In the genomic region with DNA sequence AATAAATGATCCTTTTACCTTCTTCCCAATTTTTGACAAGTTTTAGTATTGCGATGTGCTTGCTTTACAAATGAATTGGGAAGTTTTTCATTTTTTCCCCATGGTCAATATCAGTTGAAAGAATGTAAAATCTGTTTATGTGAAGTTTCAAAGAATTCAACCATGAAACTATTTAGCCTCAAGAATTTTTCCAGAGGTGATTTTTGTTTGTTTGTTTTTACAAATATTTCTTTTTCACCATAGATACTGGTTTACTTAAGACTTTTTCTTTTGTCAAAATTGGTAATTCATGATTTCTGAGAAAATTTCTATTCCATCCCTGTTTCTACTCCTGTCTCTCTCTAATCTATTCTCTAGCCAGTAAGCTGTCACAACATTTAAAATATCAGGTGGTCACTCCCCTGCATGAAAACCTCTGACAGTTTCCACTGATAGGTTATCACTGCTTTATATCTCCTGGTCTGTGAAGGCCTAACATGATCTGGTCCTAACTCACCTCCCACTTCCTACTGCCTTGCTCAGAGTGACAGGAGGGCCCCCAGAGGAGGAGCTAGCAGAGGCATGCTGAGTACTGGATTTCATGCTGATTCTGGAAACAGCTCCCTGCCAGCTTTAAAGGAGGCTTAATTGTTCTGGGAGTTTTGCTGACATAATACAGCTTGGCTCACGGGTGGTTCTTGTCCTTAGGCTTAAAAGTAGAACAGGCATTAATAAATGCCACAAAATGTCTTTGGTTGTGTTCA, we compare ENCODE assay signal across 16 cellular contexts. TPM values are rescaled to one million over a fixed set of nuclear protein-coding genes. Genes with fewer than 3 reads are reported as not detected.
DNase-seq lines count a peak whose midpoint lies in the region; ATAC-seq lines count a peak whose summit lies in the region.
"Had no signal": no experiment of that assay in that cellular context is flagged by ENCODE, and none has a peak within 500 bp of the region (broad histone marks: within the 10 kb centered on the region; RNA-seq: fewer than 3 reads in every experiment).

No MANE protein-coding gene starts in this region.

- no peak overlapping the region for H3K23ac ChIP-seq in trophoblast cell (ENCODE audit: low read length)

- H3K14ac ChIP-seq in trophoblast cell (ENCODE audit: low read length): no peak overlapping the region

- no peak overlapping the region for H4K91ac ChIP-seq in trophoblast cell (ENCODE audit: low read depth, low read length)

- H3K4me3 ChIP-seq in trophoblast cell (ENCODE audit: low read depth, low read length): no peak overlapping the region
- H3K4me3 ChIP-seq: skin epidermis, tibial artery had no signal

- peaks cover 0 to 2% of the 10 kb centered on the region in 2 experiments for H3K4me1 ChIP-seq in trophoblast cell (ENCODE audit: control insufficient read depth in 1 of 2, insufficient read depth in 2 of 2, low read length in 2 of 2)

- H3K27me3 ChIP-seq in trophoblast cell (ENCODE audit: insufficient read depth, low read length): no peaks in the 10 kb centered on the region
- H3K27me3 ChIP-seq: brain microvascular endothelial cell, tibial artery had no signal

- H3K9ac ChIP-seq in trophoblast cell (ENCODE audit: low read length): no peak overlapping the region

- no peak overlapping the region for H2BK5ac ChIP-seq in trophoblast cell (ENCODE audit: low read depth, low read length, poor library complexity)

- no peak overlapping the region for H3K27ac ChIP-seq in trophoblast cell (ENCODE audit: low read depth, low read length)
- H3K27ac ChIP-seq: 22Rv1, brain microvascular endothelial cell, tibial artery, VCaP had no signal

- no peak overlapping the region for H2BK120ac ChIP-seq in trophoblast cell (ENCODE audit: insufficient read depth, low read length, poor library complexity)

- H3K79me2 ChIP-seq in trophoblast cell (ENCODE audit: control insufficient read depth, insufficient read depth, low read length, poor library complexity): no peaks in the 10 kb centered on the region

- no peak overlapping the region for H2AFZ ChIP-seq in trophoblast cell (ENCODE audit: insufficient read depth, low read length, poor library complexity)

- no peak overlapping the region for H4K8ac ChIP-seq in trophoblast cell (ENCODE audit: low read depth, low read length)

- H3K4ac ChIP-seq in trophoblast cell (ENCODE audit: low read depth, low read length): no peak overlapping the region

- H4K12ac ChIP-seq in trophoblast cell (ENCODE audit: low read depth, low read length): no peak overlapping the region

- H3K18ac ChIP-seq in trophoblast cell (ENCODE audit: low read length): no peak overlapping the region

- WGBS in trophoblast cell (ENCODE audit: extremely low coverage, insufficient coverage, insufficient read length): no CpG with 5 or more reads among the region's 2 CpGs

- H2AK5ac ChIP-seq in trophoblast cell (ENCODE audit: low read length): no peak overlapping the region

- no peaks in the 10 kb centered on the region for H3K36me3 ChIP-seq in trophoblast cell (ENCODE audit: control insufficient read depth in 1 of 2, insufficient read depth in 2 of 2, low read length in 2 of 2)
- H3K36me3 ChIP-seq: brain microvascular endothelial cell, tibial artery had no signal

- no peak overlapping the region for H3K4me2 ChIP-seq in trophoblast cell (ENCODE audit: low read length)

- DNase-seq in DMS 273 (lab: John Stamatoyannopoulos, UW; ENCODE audit: unreplicated experiment) (peak; percentile 12), DMS 273 treated with DMSO at 0.1 percent for 48 hours (lab: John Stamatoyannopoulos, UW) (no peak), RKO (ENCODE audit: low spot score) (peak; percentile 31), fibroblast of gingiva (ENCODE audit: low read depth) (peak; percentile 29), trophoblast cell (peak; percentile 75 to 86), NCI-H1930 (lab: John Stamatoyannopoulos, UW) (no peak), NCI-H1436 (lab: John Stamatoyannopoulos, UW) (no peak)
- DNase-seq: activated T-cell treated with anti-CD3 and anti-CD28 coated beads, Interleukin-2, amount 50 U/mL, for 24 hours; brain microvascular endothelial cell; GOT3; IMR-90; tibial artery had no signal

- no peak for ATAC-seq in HG03135 (IDR thresholded peaks at IDR 0.05; ENCODE audit: unreplicated experiment)

- no peak overlapping the region for H2BK12ac ChIP-seq in trophoblast cell (ENCODE audit: low read length)

- H3K79me1 ChIP-seq in trophoblast cell (ENCODE audit: low read length): peaks cover 2% of the 10 kb centered on the region

- H3K9me3 ChIP-seq in trophoblast cell (ENCODE audit: insufficient read depth, low read depth, low read length): peaks cover 3% of the 10 kb centered on the region
- H3K9me3 ChIP-seq: tibial artery had no signal

RNA-seq across cellular contexts. Expression of gene ARMS2, which starts 7.6 kb away (rescaled TPM):
- polyA plus RNA-seq in trophoblast cell (2013): 0.07 and 0.12 TPM in 2 replicates
- polyA plus RNA-seq: IMR-90 had no signal

RNA-seq across cellular contexts. Expression of gene HTRA1, which starts 14.5 kb away (rescaled TPM):
- 135 and 141 TPM in 2 replicates for polyA plus RNA-seq in trophoblast cell (2013)

Comparison
In these comparisons a context has a peak if more than half of its experiments do, and no peak if none do; other contexts are left out.
1. DNase-seq: peak in DMS 273 (single experiment), RKO (single experiment), fibroblast of gingiva (single experiment) and trophoblast cell (2 of 2); none in DMS 273 treated with DMSO at 0.1 percent for 48 hours (single experiment), NCI-H1930 (0 of 2) and NCI-H1436 (single experiment).